Comparison of ENCODE assay signal across 24 cellular contexts in genomic region chrX:50469206-50469605, GRCh38. TPM values are rescaled to one million over a fixed set of nuclear protein-coding genes. Genes with fewer than 3 reads are reported as not detected.
DNase-seq lines count a peak whose midpoint lies in the region; ATAC-seq lines count a peak whose summit lies in the region.
"Had no signal": no experiment of that assay in that cellular context is flagged by ENCODE, and none has a peak within 500 bp of the region (broad histone marks: within the 10 kb centered on the region; RNA-seq: fewer than 3 reads in every experiment).

No MANE protein-coding gene starts in this region.

- ATAC-seq in right cardiac atrium, result no peak
- ATAC-seq in aorta (ENCODE audit: low FRiP score), result peak; percentile 47
- ATAC-seq: activated naive CD4-positive, alpha-beta T cell treated with anti-CD3 and anti-CD28 coated beads, Interleukin-2, amount 50 U/mL, for 72 hours; activated T-cell treated with anti-CD3 and anti-CD28 coated beads, Interleukin-2, amount 50 U/mL, for 72 hours; left cardiac atrium; naive thymus-derived CD4-positive, alpha-beta T cell had no signal

- H3K27me3 ChIP-seq in right cardiac atrium (ENCODE audit: control insufficient read depth, insufficient read depth) (no peaks in the 10 kb centered on the region), aorta (ENCODE audit: control insufficient read depth in 1 of 2, insufficient read depth in 2 of 2, low read length in 1 of 2) (peaks cover 0 to 3% of the 10 kb centered on the region in 2 donors)

- H3K4me1 Mint-ChIP-seq in immature natural killer cell, result peaks cover 12 to 16% of the 10 kb centered on the region in 2 donors

- no peaks in the 10 kb centered on the region for H3K36me3 ChIP-seq in aorta (ENCODE audit: control insufficient read depth in 1 of 2, insufficient read depth in 2 of 2, low read length in 1 of 2)
- H3K36me3 ChIP-seq: tibial artery had no signal

- peaks cover 8 to 52% (median 12%) of the 10 kb centered on the region in 3 donors for H3K27me3 Mint-ChIP-seq in immature natural killer cell (ENCODE audit: low read depth in 3 of 3)

- H3K4me3 Mint-ChIP-seq in immature natural killer cell, result peak overlapping the region in 3 of 5 donors; percentile 5 to 93 (median 79)
- H3K4me3 Mint-ChIP-seq: activated T-cell treated with anti-CD3 and anti-CD28 coated beads, Interleukin-2, amount 50 U/mL, for 72 hours; CD4-positive, CD25-positive, alpha-beta regulatory T cell had no signal

- H3K27ac Mint-ChIP-seq in immature natural killer cell, result peak overlapping the region in 1 of 6 donors; percentile 73
- H3K27ac Mint-ChIP-seq: activated naive CD4-positive, alpha-beta T cell treated with anti-CD3 and anti-CD28 coated beads, Interleukin-2, amount 50 U/mL, for 72 hours; activated T-cell treated with anti-CD3 and anti-CD28 coated beads, Interleukin-2, amount 50 U/mL, for 72 hours; naive thymus-derived CD4-positive, alpha-beta T cell had no signal

- H3K36me3 Mint-ChIP-seq in immature natural killer cell, result no peaks in the 10 kb centered on the region
- H3K36me3 Mint-ChIP-seq: CD4-positive, CD25-positive, alpha-beta regulatory T cell; naive thymus-derived CD4-positive, alpha-beta T cell had no signal

- H3K9me3 ChIP-seq in right cardiac atrium (ENCODE audit: control insufficient read depth, low read length), result no peaks in the 10 kb centered on the region
- H3K9me3 ChIP-seq in aorta (ENCODE audit: control insufficient read depth, low read length), result no peaks in the 10 kb centered on the region
- H3K9me3 ChIP-seq: tibial artery had no signal

- WGBS in right cardiac atrium, result 5% methylated on average over 24 of the region's 24 CpGs
- 2 to 24% methylated on average over 20 to 24 of the region's 24 CpGs for WGBS in aorta, 2 donors

- H3K4me1 ChIP-seq in right cardiac atrium (ENCODE audit: control insufficient read depth, insufficient read depth, low read length) (no peaks in the 10 kb centered on the region), aorta (ENCODE audit: control insufficient read depth in 1 of 2, insufficient read depth in 2 of 2, low read length in 2 of 2) (no peaks in the 10 kb centered on the region)
- H3K4me1 ChIP-seq: parathyroid adenoma had no signal

- H3K4me3 ChIP-seq in right cardiac atrium (ENCODE audit: low read length), result no peak overlapping the region
- H3K4me3 ChIP-seq in aorta (ENCODE audit: low read length in 2 of 2), result no peak overlapping the region
- H3K4me3 ChIP-seq: skin epidermis, tibial artery had no signal

- peak in 2 of 3 donors; percentile 35 to 38 for DNase-seq in right cardiac atrium
- DNase-seq in cardiac septum (ENCODE audit: low spot score), result no peak
- DNase-seq in ecto neural progenitor cell (ENCODE audit: low spot score), result peak; percentile 52
- no peak for DNase-seq in immature natural killer cell
- DNase-seq in aorta, result no peak
- no peak for DNase-seq in activated CD4-positive, CD25-positive, alpha-beta regulatory T cell treated with anti-CD3 and anti-CD28 coated beads, Interleukin-2, amount 50 U/mL, for 72 hours
- DNase-seq in effector CD4-positive, alpha-beta T cell, result no peak
- no peak for DNase-seq in pons (ENCODE audit: low spot score)
- DNase-seq: activated T-cell treated with anti-CD3 and anti-CD28 coated beads, Interleukin-2, amount 50 U/mL, for 72 hours; CD4-positive, CD25-positive, alpha-beta regulatory T cell; DMS79 treated with DMSO at 0.1 percent for 48 hours; left cardiac atrium; mesenchymal stem cell; naive thymus-derived CD4-positive, alpha-beta T cell; NCI-H2081; NCI-H510A treated with DMSO at 0.1 percent for 48 hours; stimulated activated naive CD4-positive, alpha-beta T cell; SW 1271; tibial artery had no signal

- intact Hi-C loops in right cardiac atrium (cut with DNase I), result no loop called here
- intact Hi-C loops in cardiac septum (cut with DNase I), result no loop called here
- intact Hi-C loops in aorta (cut with DNase I), result no loop called here

- H3K27ac ChIP-seq in right cardiac atrium (ENCODE audit: low read length) (no peak overlapping the region), aorta (ENCODE audit: low read depth in 1 of 2, low read length in 2 of 2) (no peak overlapping the region)
- H3K27ac ChIP-seq: KMS-11, parathyroid adenoma, skin epidermis, tibial artery had no signal

- H3K9me3 Mint-ChIP-seq in immature natural killer cell, result no peaks in the 10 kb centered on the region
- H3K9me3 Mint-ChIP-seq: activated naive CD4-positive, alpha-beta T cell treated with anti-CD3 and anti-CD28 coated beads, Interleukin-2, amount 50 U/mL, for 72 hours; activated T-cell treated with anti-CD3 and anti-CD28 coated beads, Interleukin-2, amount 50 U/mL, for 72 hours had no signal

RNA-seq across cellular contexts. Expression of gene DGKK, which starts 1.4 kb away (rescaled TPM):
- total RNA-seq in right cardiac atrium, result not detected
- not detected for polyA plus RNA-seq in right cardiac atrium
- not detected for total RNA-seq in cardiac septum
- polyA plus RNA-seq in immature natural killer cell, result 1 to 10 TPM in 1 of 3 donors, under 1 TPM in 2; 0.22 to 5.0 (median 0.68) TPM
- total RNA-seq in aorta, result not detected
- polyA plus RNA-seq in aorta, result not detected
- total RNA-seq: activated CD8-positive, alpha-beta memory T cell treated with anti-CD3 and anti-CD28 coated beads for 36 hours; activated naive CD4-positive, alpha-beta T cell treated with anti-CD3 and anti-CD28 coated beads, Interleukin-2, amount 50 U/mL, for 72 hours; activated T-cell treated with anti-CD3 and anti-CD28 coated beads, Interleukin-2, amount 50 U/mL, for 72 hours; CD4-positive, CD25-positive, alpha-beta regulatory T cell; left cardiac atrium had no signal
- polyA plus RNA-seq: CD4-positive, CD25-positive, alpha-beta regulatory T cell; naive thymus-derived CD4-positive, alpha-beta T cell had no signal

Comparison
In these comparisons a context has a peak if more than half of its experiments do, and no peak if none do; other contexts are left out.
1. DNase-seq: peak in right cardiac atrium (2 of 3) and ecto neural progenitor cell (single experiment); none in cardiac septum (single experiment), immature natural killer cell (0 of 3), aorta (0 of 2), activated CD4-positive, CD25-positive, alpha-beta regulatory T cell treated with anti-CD3 and anti-CD28 coated beads, Interleukin-2, amount 50 U/mL, for 72 hours (single experiment), effector CD4-positive, alpha-beta T cell (single experiment) and pons (single experiment).